ENCODE assay signal across 1 cellular context in the genomic region with DNA sequence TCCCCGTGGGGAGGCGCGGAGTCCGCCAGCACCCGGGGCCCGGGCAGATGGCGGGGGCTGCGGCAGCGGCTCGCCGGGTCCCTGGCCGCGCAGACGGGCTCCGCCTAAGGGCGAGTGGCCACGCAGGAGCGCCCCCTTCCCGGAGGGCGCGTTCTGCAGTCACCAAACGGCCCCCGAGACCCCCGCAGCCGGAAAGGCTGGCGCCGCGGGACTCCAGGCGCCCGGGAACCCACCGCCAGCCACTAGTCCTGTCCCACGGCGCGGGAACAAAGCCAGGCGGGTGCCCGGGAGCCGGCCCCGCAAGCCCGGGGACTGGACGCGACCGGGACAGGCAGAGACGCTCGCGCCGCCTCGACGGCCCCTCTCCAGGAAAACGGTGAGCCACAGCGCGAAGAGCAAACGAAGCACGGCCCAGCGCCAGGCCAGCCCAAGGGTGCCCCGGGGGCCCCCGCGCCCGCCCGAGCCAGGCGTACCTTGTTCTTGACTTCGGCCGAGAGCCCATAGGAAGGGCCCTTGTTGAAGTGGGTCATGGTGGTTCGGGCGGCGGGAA.
A peak's percentile ranks its signal among the peaks of the same experiment; 100 is the strongest.
TF ChIP-seq lines count a peak whose summit lies in the region.

No MANE protein-coding gene starts in this region.

TF ChIP-seq in HepG2, 621 proteins besides CTCF, POLR2A, EP300 and RAD21 (continued from another document and continues in another):
- TF ChIP-seq PBX3 (CRISPR knock-in tag; IDR thresholded peaks at IDR 0.05; ENCODE audit: borderline replicate concordance) (no peak), BCL6 (CRISPR knock-in tag; IDR thresholded peaks at IDR 0.05) (no peak), SP4 (CRISPR knock-in tag; IDR thresholded peaks at IDR 0.05) (no peak), HHEX (CRISPR knock-in tag; IDR thresholded peaks at IDR 0.05) (no peak), MLLT10 (CRISPR knock-in tag; IDR thresholded peaks at IDR 0.05) (no peak), ZNF296 (CRISPR knock-in tag; conservative IDR thresholded peaks at IDR 0.05) (no peak), ZNF468 (CRISPR knock-in tag; IDR thresholded peaks at IDR 0.05) (no peak), ZNF136 (CRISPR knock-in tag; IDR thresholded peaks at IDR 0.05; ENCODE audit: low read depth) (no peak), MXD1 (CRISPR knock-in tag; IDR thresholded peaks at IDR 0.05) (no peak), ZNF546 (CRISPR knock-in tag; conservative IDR thresholded peaks at IDR 0.05) (no peak), POLR2G (IDR thresholded peaks at IDR 0.05; ENCODE audit: low read depth, low read length) (no peak), ZNF850 (CRISPR knock-in tag; conservative IDR thresholded peaks at IDR 0.05) (no peak), ZNF234 (CRISPR knock-in tag; conservative IDR thresholded peaks at IDR 0.05) (0 out of 2 replicates have a peak, but pooled peaks have one; percentile 45), ZXDC (CRISPR knock-in tag; IDR thresholded peaks at IDR 0.05) (no peak), ZNF710 (CRISPR knock-in tag; IDR thresholded peaks at IDR 0.05; ENCODE audit: borderline replicate concordance) (no peak), GTF3A (CRISPR knock-in tag; conservative IDR thresholded peaks at IDR 0.05) (no peak), RBM22 (optimal IDR thresholded peaks at IDR 0.05; ENCODE audit: low read length) (no peak), KDM1A (CRISPR knock-in tag; IDR thresholded peaks at IDR 0.05) (no peak), GPN1 (CRISPR knock-in tag; IDR thresholded peaks at IDR 0.05; ENCODE audit: borderline replicate concordance) (no peak; the same call in 1 of the 2 replicates), SYNCRIP (IDR thresholded peaks at IDR 0.05; ENCODE audit: insufficient read depth, low read depth, low read length) (no peak), TBP (CRISPR knock-in tag; IDR thresholded peaks at IDR 0.05) (no peak), FOSL1 (CRISPR knock-in tag; IDR thresholded peaks at IDR 0.05; ENCODE audit: borderline replicate concordance) (no peak), DNMT3B (CRISPR knock-in tag; conservative IDR thresholded peaks at IDR 0.05) (no peak), ZNF20 (CRISPR knock-in tag; IDR thresholded peaks at IDR 0.05) (no peak), MTA1 (CRISPR knock-in tag; IDR thresholded peaks at IDR 0.05; ENCODE audit: borderline replicate concordance) (no peak), KLF11 (CRISPR knock-in tag; IDR thresholded peaks at IDR 0.05) (no peak), FOXM1 (CRISPR knock-in tag; IDR thresholded peaks at IDR 0.05) (no peak), STAT5B (CRISPR knock-in tag; IDR thresholded peaks at IDR 0.05) (no peak), SOX13 (IDR thresholded peaks at IDR 0.05) (no peak), SOX13 (CRISPR knock-in tag; conservative IDR thresholded peaks at IDR 0.05 in 1 of 2, IDR thresholded peaks at IDR 0.05 in 1 of 2) (peak in 1 of 2 experiments; percentile 36; a peak in 1 of 4 replicates), IRX3 (CRISPR knock-in tag; IDR thresholded peaks at IDR 0.05; ENCODE audit: borderline replicate concordance, low read depth) (no peak), CAMTA2 (CRISPR knock-in tag; IDR thresholded peaks at IDR 0.05; ENCODE audit: borderline replicate concordance) (no peak), FIP1L1 (IDR thresholded peaks at IDR 0.05; ENCODE audit: borderline replicate concordance, insufficient read depth, low read depth, low read length) (no peak), ZNF354B (CRISPR knock-in tag; IDR thresholded peaks at IDR 0.05) (no peak; the same call in 1 of the 2 replicates), ZFP82 (CRISPR knock-in tag; IDR thresholded peaks at IDR 0.05; ENCODE audit: borderline replicate concordance) (no peak; the same call in 1 of the 2 replicates)
- TF ChIP-seq, protein P1, sequence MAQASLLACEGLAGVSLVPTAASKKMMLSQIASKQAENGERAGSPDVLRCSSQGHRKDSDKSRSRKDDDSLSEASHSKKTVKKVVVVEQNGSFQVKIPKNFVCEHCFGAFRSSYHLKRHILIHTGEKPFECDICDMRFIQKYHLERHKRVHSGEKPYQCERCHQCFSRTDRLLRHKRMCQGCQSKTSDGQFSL (CRISPR knock-in tag; IDR thresholded peaks at IDR 0.05): no peak
- TF ChIP-seq, protein P2, sequence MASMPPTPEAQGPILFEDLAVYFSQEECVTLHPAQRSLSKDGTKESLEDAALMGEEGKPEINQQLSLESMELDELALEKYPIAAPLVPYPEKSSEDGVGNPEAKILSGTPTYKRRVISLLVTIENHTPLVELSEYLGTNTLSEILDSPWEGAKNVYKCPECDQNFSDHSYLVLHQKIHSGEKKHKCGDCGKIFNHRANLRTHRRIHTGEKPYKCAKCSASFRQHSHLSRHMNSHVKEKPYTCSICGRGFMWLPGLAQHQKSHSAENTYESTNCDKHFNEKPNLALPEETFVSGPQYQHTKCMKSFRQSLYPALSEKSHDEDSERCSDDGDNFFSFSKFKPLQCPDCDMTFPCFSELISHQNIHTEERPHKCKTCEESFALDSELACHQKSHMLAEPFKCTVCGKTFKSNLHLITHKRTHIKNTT (CRISPR knock-in tag; IDR thresholded peaks at IDR 0.05): no peak
- TF ChIP-seq, protein P3, sequence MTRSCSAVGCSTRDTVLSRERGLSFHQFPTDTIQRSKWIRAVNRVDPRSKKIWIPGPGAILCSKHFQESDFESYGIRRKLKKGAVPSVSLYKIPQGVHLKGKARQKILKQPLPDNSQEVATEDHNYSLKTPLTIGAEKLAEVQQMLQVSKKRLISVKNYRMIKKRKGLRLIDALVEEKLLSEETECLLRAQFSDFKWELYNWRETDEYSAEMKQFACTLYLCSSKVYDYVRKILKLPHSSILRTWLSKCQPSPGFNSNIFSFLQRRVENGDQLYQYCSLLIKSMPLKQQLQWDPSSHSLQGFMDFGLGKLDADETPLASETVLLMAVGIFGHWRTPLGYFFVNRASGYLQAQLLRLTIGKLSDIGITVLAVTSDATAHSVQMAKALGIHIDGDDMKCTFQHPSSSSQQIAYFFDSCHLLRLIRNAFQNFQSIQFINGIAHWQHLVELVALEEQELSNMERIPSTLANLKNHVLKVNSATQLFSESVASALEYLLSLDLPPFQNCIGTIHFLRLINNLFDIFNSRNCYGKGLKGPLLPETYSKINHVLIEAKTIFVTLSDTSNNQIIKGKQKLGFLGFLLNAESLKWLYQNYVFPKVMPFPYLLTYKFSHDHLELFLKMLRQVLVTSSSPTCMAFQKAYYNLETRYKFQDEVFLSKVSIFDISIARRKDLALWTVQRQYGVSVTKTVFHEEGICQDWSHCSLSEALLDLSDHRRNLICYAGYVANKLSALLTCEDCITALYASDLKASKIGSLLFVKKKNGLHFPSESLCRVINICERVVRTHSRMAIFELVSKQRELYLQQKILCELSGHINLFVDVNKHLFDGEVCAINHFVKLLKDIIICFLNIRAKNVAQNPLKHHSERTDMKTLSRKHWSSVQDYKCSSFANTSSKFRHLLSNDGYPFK (CRISPR knock-in tag; IDR thresholded peaks at IDR 0.05; ENCODE audit: borderline replicate concordance): no peak
- TF ChIP-seq, protein P4, sequence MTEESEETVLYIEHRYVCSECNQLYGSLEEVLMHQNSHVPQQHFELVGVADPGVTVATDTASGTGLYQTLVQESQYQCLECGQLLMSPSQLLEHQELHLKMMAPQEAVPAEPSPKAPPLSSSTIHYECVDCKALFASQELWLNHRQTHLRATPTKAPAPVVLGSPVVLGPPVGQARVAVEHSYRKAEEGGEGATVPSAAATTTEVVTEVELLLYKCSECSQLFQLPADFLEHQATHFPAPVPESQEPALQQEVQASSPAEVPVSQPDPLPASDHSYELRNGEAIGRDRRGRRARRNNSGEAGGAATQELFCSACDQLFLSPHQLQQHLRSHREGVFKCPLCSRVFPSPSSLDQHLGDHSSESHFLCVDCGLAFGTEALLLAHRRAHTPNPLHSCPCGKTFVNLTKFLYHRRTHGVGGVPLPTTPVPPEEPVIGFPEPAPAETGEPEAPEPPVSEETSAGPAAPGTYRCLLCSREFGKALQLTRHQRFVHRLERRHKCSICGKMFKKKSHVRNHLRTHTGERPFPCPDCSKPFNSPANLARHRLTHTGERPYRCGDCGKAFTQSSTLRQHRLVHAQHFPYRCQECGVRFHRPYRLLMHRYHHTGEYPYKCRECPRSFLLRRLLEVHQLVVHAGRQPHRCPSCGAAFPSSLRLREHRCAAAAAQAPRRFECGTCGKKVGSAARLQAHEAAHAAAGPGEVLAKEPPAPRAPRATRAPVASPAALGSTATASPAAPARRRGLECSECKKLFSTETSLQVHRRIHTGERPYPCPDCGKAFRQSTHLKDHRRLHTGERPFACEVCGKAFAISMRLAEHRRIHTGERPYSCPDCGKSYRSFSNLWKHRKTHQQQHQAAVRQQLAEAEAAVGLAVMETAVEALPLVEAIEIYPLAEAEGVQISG (CRISPR knock-in tag; IDR thresholded peaks at IDR 0.05): no peak
- TF ChIP-seq, protein P5, sequence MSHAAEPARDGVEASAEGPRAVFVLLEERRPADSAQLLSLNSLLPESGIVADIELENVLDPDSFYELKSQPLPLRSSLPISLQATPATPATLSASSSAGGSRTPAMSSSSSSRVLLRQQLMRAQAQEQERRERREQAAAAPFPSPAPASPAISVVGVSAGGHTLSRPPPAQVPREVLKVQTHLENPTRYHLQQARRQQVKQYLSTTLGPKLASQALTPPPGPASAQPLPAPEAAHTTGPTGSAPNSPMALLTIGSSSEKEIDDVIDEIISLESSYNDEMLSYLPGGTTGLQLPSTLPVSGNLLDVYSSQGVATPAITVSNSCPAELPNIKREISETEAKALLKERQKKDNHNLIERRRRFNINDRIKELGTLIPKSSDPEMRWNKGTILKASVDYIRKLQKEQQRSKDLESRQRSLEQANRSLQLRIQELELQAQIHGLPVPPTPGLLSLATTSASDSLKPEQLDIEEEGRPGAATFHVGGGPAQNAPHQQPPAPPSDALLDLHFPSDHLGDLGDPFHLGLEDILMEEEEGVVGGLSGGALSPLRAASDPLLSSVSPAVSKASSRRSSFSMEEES (CRISPR knock-in tag; IDR thresholded peaks at IDR 0.05): no peak
- TF ChIP-seq, protein P6, sequence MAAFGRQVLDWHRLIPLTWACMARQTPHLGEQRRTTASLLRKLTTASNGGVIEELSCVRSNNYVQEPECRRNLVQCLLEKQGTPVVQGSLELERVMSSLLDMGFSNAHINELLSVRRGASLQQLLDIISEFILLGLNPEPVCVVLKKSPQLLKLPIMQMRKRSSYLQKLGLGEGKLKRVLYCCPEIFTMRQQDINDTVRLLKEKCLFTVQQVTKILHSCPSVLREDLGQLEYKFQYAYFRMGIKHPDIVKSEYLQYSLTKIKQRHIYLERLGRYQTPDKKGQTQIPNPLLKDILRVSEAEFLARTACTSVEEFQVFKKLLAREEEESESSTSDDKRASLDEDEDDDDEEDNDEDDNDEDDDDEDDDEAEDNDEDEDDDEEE (CRISPR knock-in tag; IDR thresholded peaks at IDR 0.05): no peak
- TF ChIP-seq, protein P7, sequence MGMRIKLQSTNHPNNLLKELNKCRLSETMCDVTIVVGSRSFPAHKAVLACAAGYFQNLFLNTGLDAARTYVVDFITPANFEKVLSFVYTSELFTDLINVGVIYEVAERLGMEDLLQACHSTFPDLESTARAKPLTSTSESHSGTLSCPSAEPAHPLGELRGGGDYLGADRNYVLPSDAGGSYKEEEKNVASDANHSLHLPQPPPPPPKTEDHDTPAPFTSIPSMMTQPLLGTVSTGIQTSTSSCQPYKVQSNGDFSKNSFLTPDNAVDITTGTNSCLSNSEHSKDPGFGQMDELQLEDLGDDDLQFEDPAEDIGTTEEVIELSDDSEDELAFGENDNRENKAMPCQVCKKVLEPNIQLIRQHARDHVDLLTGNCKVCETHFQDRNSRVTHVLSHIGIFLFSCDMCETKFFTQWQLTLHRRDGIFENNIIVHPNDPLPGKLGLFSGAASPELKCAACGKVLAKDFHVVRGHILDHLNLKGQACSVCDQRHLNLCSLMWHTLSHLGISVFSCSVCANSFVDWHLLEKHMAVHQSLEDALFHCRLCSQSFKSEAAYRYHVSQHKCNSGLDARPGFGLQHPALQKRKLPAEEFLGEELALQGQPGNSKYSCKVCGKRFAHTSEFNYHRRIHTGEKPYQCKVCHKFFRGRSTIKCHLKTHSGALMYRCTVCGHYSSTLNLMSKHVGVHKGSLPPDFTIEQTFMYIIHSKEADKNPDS (CRISPR knock-in tag; IDR thresholded peaks at IDR 0.05): no peak
